17 cellular contexts compared by ENCODE assay signal in the genomic region with DNA sequence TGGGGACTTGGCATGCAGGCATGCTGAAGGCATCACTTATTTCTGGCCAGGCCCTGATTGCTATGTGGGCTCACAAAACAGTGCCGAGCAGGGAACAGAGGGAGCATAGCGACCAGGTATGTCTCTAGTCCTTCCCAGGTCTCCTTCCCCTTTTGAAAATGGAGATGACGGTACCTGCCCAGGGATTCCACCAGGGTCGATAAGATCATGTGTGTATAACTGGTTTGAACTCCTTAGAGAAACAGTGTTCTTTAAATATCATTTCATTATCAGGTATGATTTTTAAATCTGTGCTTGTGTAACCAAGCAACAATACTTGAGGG.
DNase-seq lines count a peak whose midpoint lies in the region; ATAC-seq and TF ChIP-seq lines count a peak whose summit lies in the region.
"Had no signal": no experiment of that assay in that cellular context is flagged by ENCODE, and none has a peak within 500 bp of the region (broad histone marks: within the 10 kb centered on the region; RNA-seq: fewer than 3 reads in every experiment).

No MANE protein-coding gene starts in this region.

- no peaks in the 10 kb centered on the region for H3K36me3 ChIP-seq in WERI-Rb-1

- no peak for DNase-seq in activated naive CD4-positive, alpha-beta T cell treated with anti-CD3 and anti-CD28 coated beads, Interleukin-2, amount 50 U/mL, for 16 hours
- DNase-seq in WERI-Rb-1 (no peak), mesothelial cell of epicardium (ENCODE audit: low spot score in 2 of 2, unreplicated experiment in 2 of 2) (no peak), NCI-H345 treated with DMSO at 0.1 percent for 48 hours (lab: John Stamatoyannopoulos, UW; ENCODE audit: unreplicated experiment) (no peak), cortex of kidney (lab: John Stamatoyannopoulos, UW) (no peak)
- DNase-seq: GOT3, KBM-7, MM.1S, NCI-H1105 treated with DMSO at 0.1 percent for 48 hours, NCI-H187, NCI-H446 treated with DMSO at 0.1 percent for 48 hours, NCI-H748 treated with DMSO at 0.1 percent for 48 hours had no signal

- peaks cover 56% of the 10 kb centered on the region for H3K4me1 Mint-ChIP-seq in activated naive CD4-positive, alpha-beta T cell treated with anti-CD3 and anti-CD28 coated beads, Interleukin-2, amount 50 U/mL, for 24 hours
- H3K4me1 Mint-ChIP-seq in mesothelial cell of epicardium: peaks cover 46% of the 10 kb centered on the region

- H3K4me3 ChIP-seq in WERI-Rb-1 (ENCODE audit: low read depth, low read length): no peak overlapping the region
- H3K4me3 ChIP-seq: A549 had no signal

- H3K27me3 ChIP-seq in WERI-Rb-1 (ENCODE audit: insufficient read depth, low read depth, severe bottlenecking): no peaks in the 10 kb centered on the region

- no peak for ATAC-seq in HG03439 (IDR thresholded peaks at IDR 0.05; ENCODE audit: unreplicated experiment)
- ATAC-seq: A549, Right ventricle myocardium inferior had no signal

- H3K9me3 ChIP-seq in WERI-Rb-1 (ENCODE audit: severe bottlenecking): no peaks in the 10 kb centered on the region
- H3K9me3 ChIP-seq: A549 had no signal

- TF ChIP-seq CTCF in WERI-Rb-1 (IDR thresholded peaks at IDR 0.05; ENCODE audit: low read depth, low read length): no peak
- no peak for TF ChIP-seq CTCF in mesothelial cell of epicardium (IDR thresholded peaks at IDR 0.05; ENCODE audit: unreplicated experiment)

- no peaks in the 10 kb centered on the region for H3K27me3 Mint-ChIP-seq in activated naive CD4-positive, alpha-beta T cell treated with anti-CD3 and anti-CD28 coated beads, Interleukin-2, amount 50 U/mL, for 24 hours
- H3K27me3 Mint-ChIP-seq in mesothelial cell of epicardium (ENCODE audit: low read depth): no peaks in the 10 kb centered on the region

- H3K9me3 Mint-ChIP-seq in activated naive CD4-positive, alpha-beta T cell treated with anti-CD3 and anti-CD28 coated beads, Interleukin-2, amount 50 U/mL, for 24 hours: no peaks in the 10 kb centered on the region
- no peaks in the 10 kb centered on the region for H3K9me3 Mint-ChIP-seq in mesothelial cell of epicardium

- peak overlapping the region; percentile 71 for H3K27ac Mint-ChIP-seq in activated naive CD4-positive, alpha-beta T cell treated with anti-CD3 and anti-CD28 coated beads, Interleukin-2, amount 50 U/mL, for 24 hours
- peak overlapping the region; percentile 92 for H3K27ac Mint-ChIP-seq in mesothelial cell of epicardium
- H3K27ac Mint-ChIP-seq: CD14-positive monocyte had no signal

- no peak overlapping the region for H3K4me3 Mint-ChIP-seq in activated naive CD4-positive, alpha-beta T cell treated with anti-CD3 and anti-CD28 coated beads, Interleukin-2, amount 50 U/mL, for 24 hours
- no peak overlapping the region for H3K4me3 Mint-ChIP-seq in mesothelial cell of epicardium
- H3K4me3 Mint-ChIP-seq: CD14-positive monocyte had no signal

- H3K36me3 Mint-ChIP-seq in activated naive CD4-positive, alpha-beta T cell treated with anti-CD3 and anti-CD28 coated beads, Interleukin-2, amount 50 U/mL, for 24 hours: peaks cover 3% of the 10 kb centered on the region
- H3K36me3 Mint-ChIP-seq in mesothelial cell of epicardium: no peaks in the 10 kb centered on the region

- H3K27ac ChIP-seq in WERI-Rb-1: peak overlapping the region; percentile 44
- H3K27ac ChIP-seq: A549 had no signal
